9 cellular contexts compared by ENCODE assay signal in the genomic region with DNA sequence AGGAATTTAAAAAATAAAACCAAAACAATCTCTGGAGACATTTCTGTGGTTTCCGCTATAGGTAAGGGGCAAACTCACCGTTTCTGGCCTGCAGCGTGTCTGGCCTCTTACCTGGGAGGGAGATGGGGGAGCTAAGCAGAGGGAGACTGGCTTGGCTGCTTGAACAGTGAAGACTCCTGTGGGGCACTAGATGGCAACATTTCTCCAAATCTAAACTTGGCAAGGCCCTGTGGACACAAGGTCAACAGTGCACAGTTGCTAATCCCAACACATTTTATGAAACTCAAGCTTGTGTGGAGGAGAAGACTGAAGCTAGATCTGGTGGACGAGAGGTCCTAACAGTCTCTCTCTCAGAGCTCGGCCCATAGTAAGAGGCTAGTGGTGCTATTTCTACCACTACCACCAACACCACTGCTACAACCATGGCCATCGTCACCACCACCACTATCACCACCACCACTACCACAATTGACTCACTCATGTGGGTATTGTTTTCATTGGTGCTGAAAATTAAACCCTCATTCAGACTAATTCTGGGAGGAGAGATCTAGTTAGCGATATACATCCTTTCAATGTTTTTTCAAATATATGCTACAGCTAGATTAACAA. TPM values are rescaled to one million over a fixed set of nuclear protein-coding genes. Genes with fewer than 3 reads are reported as not detected.
DNase-seq lines count a peak whose midpoint lies in the region; ATAC-seq and TF ChIP-seq lines count a peak whose summit lies in the region.
"Had no signal": no experiment of that assay in that cellular context is flagged by ENCODE, and none has a peak within 500 bp of the region (broad histone marks: within the 10 kb centered on the region; RNA-seq: fewer than 3 reads in every experiment).

No MANE protein-coding gene starts in this region.

- DNase-seq in activated T-cell treated with anti-CD3 and anti-CD28 coated beads, Interleukin-2, amount 50 U/mL, for 72 hours, result no peak
- no peak for DNase-seq in activated T-cell treated with anti-CD3 and anti-CD28 coated beads, Interleukin-2, amount 50 U/mL, for 24 hours
- peak; percentile 52 for DNase-seq in NCI-H446 treated with DMSO at 0.1 percent for 48 hours (lab: John Stamatoyannopoulos, UW)
- no peak for DNase-seq in colonic mucosa
- peak; percentile 36 for DNase-seq in midbrain (lab: John Stamatoyannopoulos, UW)
- DNase-seq in ascending aorta (ENCODE audit: low spot score in 2 of 2), result no peak
- no peak for DNase-seq in coronary artery (ENCODE audit: low spot score)

- H3K4me3 Mint-ChIP-seq in activated T-cell treated with anti-CD3 and anti-CD28 coated beads, Interleukin-2, amount 50 U/mL, for 72 hours, result no peak overlapping the region
- H3K4me3 Mint-ChIP-seq in activated T-cell treated with anti-CD3 and anti-CD28 coated beads, Interleukin-2, amount 50 U/mL, for 24 hours, result no peak overlapping the region
- H3K4me3 Mint-ChIP-seq: CD8-positive, alpha-beta memory T cell had no signal

- no peak overlapping the region for H3K9ac ChIP-seq in colonic mucosa (ENCODE audit: low read depth in 2 of 2, low read length in 2 of 2)

- peaks cover 13% of the 10 kb centered on the region for H3K27me3 Mint-ChIP-seq in activated T-cell treated with anti-CD3 and anti-CD28 coated beads, Interleukin-2, amount 50 U/mL, for 72 hours (ENCODE audit: low read depth)
- no peaks in the 10 kb centered on the region for H3K27me3 Mint-ChIP-seq in activated T-cell treated with anti-CD3 and anti-CD28 coated beads, Interleukin-2, amount 50 U/mL, for 24 hours
- H3K27me3 Mint-ChIP-seq: CD8-positive, alpha-beta memory T cell had no signal

- H3K27ac Mint-ChIP-seq in activated T-cell treated with anti-CD3 and anti-CD28 coated beads, Interleukin-2, amount 50 U/mL, for 72 hours, result no peak overlapping the region
- no peak overlapping the region for H3K27ac Mint-ChIP-seq in activated T-cell treated with anti-CD3 and anti-CD28 coated beads, Interleukin-2, amount 50 U/mL, for 24 hours

- H3K4me1 Mint-ChIP-seq in activated T-cell treated with anti-CD3 and anti-CD28 coated beads, Interleukin-2, amount 50 U/mL, for 72 hours (ENCODE audit: low read depth), result peaks cover 8% of the 10 kb centered on the region
- H3K4me1 Mint-ChIP-seq in activated T-cell treated with anti-CD3 and anti-CD28 coated beads, Interleukin-2, amount 50 U/mL, for 24 hours (ENCODE audit: low read depth), result peaks cover 9% of the 10 kb centered on the region

- peak; percentile 17 to 51 for ATAC-seq in activated T-cell treated with anti-CD3 and anti-CD28 coated beads, Interleukin-2, amount 50 U/mL, for 72 hours (replicated peaks in 1 of 2)
- ATAC-seq in GM21367 (IDR thresholded peaks at IDR 0.05; ENCODE audit: unreplicated experiment), result no peak

- H3K9me3 Mint-ChIP-seq in activated T-cell treated with anti-CD3 and anti-CD28 coated beads, Interleukin-2, amount 50 U/mL, for 72 hours, result no peaks in the 10 kb centered on the region
- H3K9me3 Mint-ChIP-seq in activated T-cell treated with anti-CD3 and anti-CD28 coated beads, Interleukin-2, amount 50 U/mL, for 24 hours, result no peaks in the 10 kb centered on the region
- H3K9me3 Mint-ChIP-seq: CD8-positive, alpha-beta memory T cell had no signal

- H3K4me3 ChIP-seq in colonic mucosa (no peak overlapping the region), ascending aorta (no peak overlapping the region), coronary artery (no peak overlapping the region)

- no peaks in the 10 kb centered on the region for H3K9me3 ChIP-seq in colonic mucosa
- H3K9me3 ChIP-seq in ascending aorta, result no peaks in the 10 kb centered on the region

- intact Hi-C loops in colonic mucosa (cut with DNase I), result no loop called here
- intact Hi-C loops in ascending aorta (cut with DNase I), result no loop called here

- H3K27ac ChIP-seq in colonic mucosa (no peak overlapping the region), ascending aorta (no peak overlapping the region), coronary artery (no peak overlapping the region)

- peak; percentile 15 for TF ChIP-seq CTCF in colonic mucosa (IDR thresholded peaks at IDR 0.05)
- no peak for TF ChIP-seq CTCF in ascending aorta (IDR thresholded peaks at IDR 0.05)
- no peak for TF ChIP-seq CTCF in coronary artery (IDR thresholded peaks at IDR 0.05)

- no peaks in the 10 kb centered on the region for H3K27me3 ChIP-seq in colonic mucosa
- no peaks in the 10 kb centered on the region for H3K27me3 ChIP-seq in ascending aorta

- no peaks in the 10 kb centered on the region for H3K36me3 Mint-ChIP-seq in activated T-cell treated with anti-CD3 and anti-CD28 coated beads, Interleukin-2, amount 50 U/mL, for 72 hours (ENCODE audit: insufficient read depth in 2 of 2)
- no peaks in the 10 kb centered on the region for H3K36me3 Mint-ChIP-seq in activated T-cell treated with anti-CD3 and anti-CD28 coated beads, Interleukin-2, amount 50 U/mL, for 24 hours (ENCODE audit: low read depth)

- H3K36me3 ChIP-seq in colonic mucosa, result no peaks in the 10 kb centered on the region
- H3K36me3 ChIP-seq in ascending aorta, result no peaks in the 10 kb centered on the region

- H3K4me1 ChIP-seq in colonic mucosa (no peaks in the 10 kb centered on the region), ascending aorta (peaks cover 0 to 3% of the 10 kb centered on the region in 2 donors)

RNA-seq across cellular contexts. Expression of a gene that starts 28.4 kb away (rescaled TPM):
- under 1 TPM; 0.51 to 0.79 TPM for total RNA-seq in activated T-cell treated with anti-CD3 and anti-CD28 coated beads, Interleukin-2, amount 50 U/mL, for 72 hours
- 1 to 10 TPM; 5.3 to 7.7 TPM for total RNA-seq in colonic mucosa
- 5.7 TPM for total RNA-seq in ascending aorta

RNA-seq across cellular contexts. Expression of a gene that starts 58.3 kb away (rescaled TPM):
- 10 to 100 TPM; 11.6 to 12.5 TPM for total RNA-seq in activated T-cell treated with anti-CD3 and anti-CD28 coated beads, Interleukin-2, amount 50 U/mL, for 72 hours
- total RNA-seq in colonic mucosa (10 to 100 TPM; 13.0 to 15.1 TPM), ascending aorta (7.5 TPM)

Comparison
In these comparisons a context has a peak if more than half of its experiments do, and no peak if none do; other contexts are left out.
1. DNase-seq: peak in NCI-H446 treated with DMSO at 0.1 percent for 48 hours (single experiment) and midbrain (single experiment); none in activated T-cell treated with anti-CD3 and anti-CD28 coated beads, Interleukin-2, amount 50 U/mL, for 72 hours (0 of 2), activated T-cell treated with anti-CD3 and anti-CD28 coated beads, Interleukin-2, amount 50 U/mL, for 24 hours (single experiment), colonic mucosa (single experiment), ascending aorta (0 of 2) and coronary artery (single experiment).